In the genomic region with DNA sequence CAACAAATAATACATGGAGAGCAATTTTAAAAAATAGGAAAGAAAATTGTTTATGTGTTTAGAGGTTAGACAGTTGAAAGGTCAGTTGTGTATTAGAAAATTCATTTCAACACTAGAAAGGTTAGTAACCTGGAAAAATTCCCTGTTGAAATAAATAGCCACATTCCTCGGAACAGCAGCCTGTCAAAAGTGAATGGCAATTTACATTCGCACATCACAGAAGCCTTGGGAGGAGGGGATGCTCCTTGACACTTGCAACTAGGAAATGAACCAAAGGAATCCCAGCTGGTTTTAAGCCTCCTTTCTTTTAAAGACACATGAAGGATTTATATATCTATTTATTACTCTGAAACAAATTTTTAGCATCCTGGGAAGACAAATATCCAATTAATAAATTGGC, we compare ENCODE assay signal across 1 cellular context.
TF ChIP-seq lines count a peak whose summit lies in the region.

No MANE protein-coding gene starts in this region.

TF ChIP-seq in GM23338, 12 proteins besides CTCF, POLR2A, EP300 and RAD21:
- TF ChIP-seq, protein P1, sequence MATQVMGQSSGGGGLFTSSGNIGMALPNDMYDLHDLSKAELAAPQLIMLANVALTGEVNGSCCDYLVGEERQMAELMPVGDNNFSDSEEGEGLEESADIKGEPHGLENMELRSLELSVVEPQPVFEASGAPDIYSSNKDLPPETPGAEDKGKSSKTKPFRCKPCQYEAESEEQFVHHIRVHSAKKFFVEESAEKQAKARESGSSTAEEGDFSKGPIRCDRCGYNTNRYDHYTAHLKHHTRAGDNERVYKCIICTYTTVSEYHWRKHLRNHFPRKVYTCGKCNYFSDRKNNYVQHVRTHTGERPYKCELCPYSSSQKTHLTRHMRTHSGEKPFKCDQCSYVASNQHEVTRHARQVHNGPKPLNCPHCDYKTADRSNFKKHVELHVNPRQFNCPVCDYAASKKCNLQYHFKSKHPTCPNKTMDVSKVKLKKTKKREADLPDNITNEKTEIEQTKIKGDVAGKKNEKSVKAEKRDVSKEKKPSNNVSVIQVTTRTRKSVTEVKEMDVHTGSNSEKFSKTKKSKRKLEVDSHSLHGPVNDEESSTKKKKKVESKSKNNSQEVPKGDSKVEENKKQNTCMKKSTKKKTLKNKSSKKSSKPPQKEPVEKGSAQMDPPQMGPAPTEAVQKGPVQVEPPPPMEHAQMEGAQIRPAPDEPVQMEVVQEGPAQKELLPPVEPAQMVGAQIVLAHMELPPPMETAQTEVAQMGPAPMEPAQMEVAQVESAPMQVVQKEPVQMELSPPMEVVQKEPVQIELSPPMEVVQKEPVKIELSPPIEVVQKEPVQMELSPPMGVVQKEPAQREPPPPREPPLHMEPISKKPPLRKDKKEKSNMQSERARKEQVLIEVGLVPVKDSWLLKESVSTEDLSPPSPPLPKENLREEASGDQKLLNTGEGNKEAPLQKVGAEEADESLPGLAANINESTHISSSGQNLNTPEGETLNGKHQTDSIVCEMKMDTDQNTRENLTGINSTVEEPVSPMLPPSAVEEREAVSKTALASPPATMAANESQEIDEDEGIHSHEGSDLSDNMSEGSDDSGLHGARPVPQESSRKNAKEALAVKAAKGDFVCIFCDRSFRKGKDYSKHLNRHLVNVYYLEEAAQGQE (IDR thresholded peaks at IDR 0.05; ENCODE audit: unreplicated experiment) = no peak
- TF ChIP-seq ZNF114 (CRISPR knock-in tag; IDR thresholded peaks at IDR 0.05) = no peak
- TF ChIP-seq STAT1 (IDR thresholded peaks at IDR 0.05; ENCODE audit: unreplicated experiment) = no peak
- no peak for TF ChIP-seq ZNF331 (CRISPR knock-in tag; IDR thresholded peaks at IDR 0.05; ENCODE audit: low read depth)
TF ChIP-seq in GM23338: peak in this region for 0.
